18 cellular contexts compared by ENCODE assay signal in the genomic region with DNA sequence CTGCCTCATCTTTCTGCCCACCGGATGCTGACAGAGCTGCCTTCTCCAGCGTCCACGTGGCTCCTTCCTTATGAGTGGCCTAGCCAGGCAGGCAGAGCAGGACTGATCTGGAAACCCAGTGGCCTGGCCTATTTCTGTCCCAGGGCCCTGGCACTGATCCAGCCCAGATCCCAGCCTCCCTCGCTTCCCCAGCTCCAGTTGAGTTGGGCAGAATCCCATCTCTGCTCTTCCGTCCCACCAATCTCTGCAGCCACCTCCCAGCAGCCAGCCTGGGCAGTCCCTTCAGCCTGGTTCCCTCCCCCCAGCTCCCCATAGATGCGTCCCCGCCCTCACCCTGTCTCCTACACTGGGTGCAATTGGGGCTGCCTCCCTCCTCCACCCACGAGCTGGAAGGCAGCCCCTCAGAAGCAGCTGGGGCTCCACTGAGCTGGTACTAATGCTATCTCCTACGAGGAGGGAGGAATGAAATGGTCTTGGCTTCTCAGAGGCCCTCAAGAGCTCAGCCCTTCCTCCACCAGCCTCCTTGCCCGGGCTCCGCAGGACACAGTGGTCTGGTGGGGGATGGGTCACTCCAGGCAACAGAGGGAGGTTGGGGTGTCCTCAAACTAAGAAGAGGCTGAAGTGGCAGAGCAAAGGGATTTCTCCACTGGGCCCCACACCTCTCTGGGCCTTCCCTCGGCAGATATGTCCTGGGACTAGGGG.
DNase-seq lines count a peak whose midpoint lies in the region; ATAC-seq, FAIRE-seq and TF ChIP-seq lines count a peak whose summit lies in the region.
"Had no signal": no experiment of that assay in that cellular context is flagged by ENCODE, and none has a peak within 500 bp of the region (broad histone marks: within the 10 kb centered on the region; RNA-seq: fewer than 3 reads in every experiment).

No MANE protein-coding gene starts in this region.

- TF ChIP-seq POLR2A in GM12892 (IDR thresholded peaks at IDR 0.05; ENCODE audit: low read depth, low read length) (no peak), stomach (IDR thresholded peaks at IDR 0.05) (no peak)

- WGBS in stomach, 5 donors, result 52 to 73% (median 63%) methylated on average over 6 to 12 of the region's 12 CpGs

- intact Hi-C loops in left ventricle myocardium superior (cut with micrococcal nuclease), result no loop called here
- intact Hi-C loops in stomach (cut with DNase I; ENCODE audit: low total_unique reads), result no loop called here

- DNase-seq in left ventricle myocardium superior (peak; percentile 83), GM12892 (ENCODE audit: insufficient read length) (no peak), stomach (no peak)
- DNase-seq: activated CD4-positive, alpha-beta T cell treated with anti-CD3 and anti-CD28 coated beads, Interleukin-2, amount 10 ng/mL, durations not matched to agents 24 days and 14 days; DMS79 treated with DMSO at 0.1 percent for 48 hours; endodermal cell; foreskin melanocyte; MV-4-11; SHP77; stimulated activated CD4-positive, alpha-beta T cell treated with anti-CD3 and anti-CD28 coated beads, Interleukin-4, amount 100 ng/mL, for 1 hour had no signal

- peak; percentile 96 for ATAC-seq in left ventricle myocardium superior
- no peak for ATAC-seq in GM18519 (IDR thresholded peaks at IDR 0.05; ENCODE audit: low FRiP score, unreplicated experiment)
- ATAC-seq in GM19035 (IDR thresholded peaks at IDR 0.05; ENCODE audit: unreplicated experiment), result no peak

- peaks cover 50% of the 10 kb centered on the region for H3K4me1 Mint-ChIP-seq in brain
- H3K4me1 Mint-ChIP-seq: activated CD4-positive, alpha-beta T cell treated with anti-CD3 and anti-CD28 coated beads, Interleukin-2, amount 10 ng/mL, durations not matched to agents 24 days and 14 days; IgD-negative memory B cell had no signal

- H3K4me2 ChIP-seq in parathyroid adenoma (ENCODE audit: low read length), result no peak overlapping the region

- H2AFZ ChIP-seq in parathyroid adenoma, result peak overlapping the region; percentile 15

- H3K36me3 ChIP-seq in parathyroid adenoma (ENCODE audit: control insufficient read depth, insufficient read depth, low read length), result no peaks in the 10 kb centered on the region
- H3K36me3 ChIP-seq in stomach, result no peaks in the 10 kb centered on the region

- no peak overlapping the region for H3K4me3 ChIP-seq in parathyroid adenoma (ENCODE audit: low read depth, low read length)
- no peak overlapping the region for H3K4me3 ChIP-seq in stomach

- H3K27me3 Mint-ChIP-seq in brain, result peaks cover 3% of the 10 kb centered on the region
- H3K27me3 Mint-ChIP-seq: activated CD4-positive, alpha-beta T cell treated with anti-CD3 and anti-CD28 coated beads, Interleukin-2, amount 10 ng/mL, durations not matched to agents 24 days and 14 days; activated naive CD8-positive, alpha-beta T cell had no signal

- TF ChIP-seq CTCF in brain (conservative IDR thresholded peaks at IDR 0.05), result no peak
- no peak for TF ChIP-seq CTCF in parathyroid adenoma (IDR thresholded peaks at IDR 0.05)
- TF ChIP-seq CTCF in stomach (IDR thresholded peaks at IDR 0.05), result no peak

- TF ChIP-seq EP300 in stomach (IDR thresholded peaks at IDR 0.05), result no peak

- H3K27ac ChIP-seq in parathyroid adenoma (peak overlapping the region; percentile 74), stomach (no peak overlapping the region)
- H3K27ac ChIP-seq: C4-2B had no signal

- H3K27ac Mint-ChIP-seq in brain, result peak overlapping the region in 3 of 5 experiments; percentile 30 to 79 (median 51)
- H3K27ac Mint-ChIP-seq: activated CD4-positive, alpha-beta T cell treated with anti-CD3 and anti-CD28 coated beads, Interleukin-2, amount 10 ng/mL, durations not matched to agents 24 days and 14 days; activated naive CD8-positive, alpha-beta T cell; endodermal cell; IgD-negative memory B cell; T-helper 2 cell treated with Interferon-gamma antibody and Interleukin-4, amounts not matched to agents 5 μg/mL and 100 μg/mL, for 36 hours had no signal

- no peak overlapping the region for H3K9ac ChIP-seq in parathyroid adenoma

- H3K4me3 Mint-ChIP-seq in brain, result no peak overlapping the region
- H3K4me3 Mint-ChIP-seq: activated CD4-positive, alpha-beta T cell treated with anti-CD3 and anti-CD28 coated beads, Interleukin-2, amount 10 ng/mL, durations not matched to agents 24 days and 14 days; activated naive CD8-positive, alpha-beta T cell; endodermal cell; IgD-negative memory B cell; T-helper 2 cell treated with Interferon-gamma antibody and Interleukin-4, amounts not matched to agents 5 μg/mL and 100 μg/mL, for 36 hours had no signal

- no peaks in the 10 kb centered on the region for H3K36me3 Mint-ChIP-seq in brain
- H3K36me3 Mint-ChIP-seq: activated naive CD8-positive, alpha-beta T cell; IgD-negative memory B cell had no signal

- no peak for FAIRE-seq in GM12892 (lab: Jason Lieb, UNC)

- H3K4me1 ChIP-seq in parathyroid adenoma (peaks cover 48% of the 10 kb centered on the region), stomach (peaks cover 0 to 3% (median 0%) of the 10 kb centered on the region in 4 donors)

- no peaks in the 10 kb centered on the region for H3K9me3 ChIP-seq in parathyroid adenoma (ENCODE audit: control insufficient read depth, low read length)
- H3K9me3 ChIP-seq in stomach, result no peaks in the 10 kb centered on the region

- no peaks in the 10 kb centered on the region for H3K27me3 ChIP-seq in parathyroid adenoma (ENCODE audit: control insufficient read depth, insufficient read depth, low read length)
- H3K27me3 ChIP-seq in stomach, result peaks cover 0 to 16% (median 0%) of the 10 kb centered on the region in 3 donors

- no peaks in the 10 kb centered on the region for H3K79me2 ChIP-seq in parathyroid adenoma

- H3K9me3 Mint-ChIP-seq in brain, result peaks cover 0 to 7% (median 0%) of the 10 kb centered on the region in 5 experiments
- H3K9me3 Mint-ChIP-seq: activated CD4-positive, alpha-beta T cell treated with anti-CD3 and anti-CD28 coated beads, Interleukin-2, amount 10 ng/mL, durations not matched to agents 24 days and 14 days; IgD-negative memory B cell; T-helper 2 cell treated with Interferon-gamma antibody and Interleukin-4, amounts not matched to agents 5 μg/mL and 100 μg/mL, for 36 hours had no signal
